ENCODE assay signal across 14 cellular contexts in the genomic region with DNA sequence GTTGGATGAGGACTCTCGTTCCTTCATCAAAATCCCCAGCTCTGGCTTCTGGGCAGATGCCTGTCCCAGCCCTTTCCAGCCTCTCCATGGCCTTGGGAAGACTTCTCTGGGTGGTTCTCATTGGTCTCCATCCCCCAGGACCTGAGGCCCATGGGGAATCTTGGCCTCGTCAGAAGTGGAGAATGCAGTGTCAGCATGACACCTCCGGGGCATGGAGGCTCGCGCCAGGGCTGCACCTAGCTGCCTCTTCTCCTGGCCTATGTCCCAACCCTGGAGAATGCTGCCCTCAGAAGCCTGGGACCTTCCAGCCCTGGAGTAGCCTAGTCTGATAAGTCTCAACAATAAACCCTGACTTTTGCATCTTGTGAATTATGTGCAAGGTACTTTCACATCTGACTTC. TPM values are rescaled to one million over a fixed set of nuclear protein-coding genes. Genes with fewer than 3 reads are reported as not detected.
DNase-seq lines count a peak whose midpoint lies in the region; ATAC-seq and TF ChIP-seq lines count a peak whose summit lies in the region.
"Had no signal": no experiment of that assay in that cellular context is flagged by ENCODE, and none has a peak within 500 bp of the region (broad histone marks: within the 10 kb centered on the region; RNA-seq: fewer than 3 reads in every experiment).

No MANE protein-coding gene starts in this region.

- H3K27me3 ChIP-seq in right cardiac atrium (ENCODE audit: control insufficient read depth, insufficient read depth): no peaks in the 10 kb centered on the region
- no peaks in the 10 kb centered on the region for H3K27me3 ChIP-seq in tibial artery
- H3K27me3 ChIP-seq: MG63 had no signal

- H3K9me3 ChIP-seq in right cardiac atrium (ENCODE audit: control insufficient read depth, low read length): no peaks in the 10 kb centered on the region
- no peaks in the 10 kb centered on the region for H3K9me3 ChIP-seq in tibial artery
- H3K9me3 ChIP-seq: MG63 had no signal

- no peaks in the 10 kb centered on the region for H3K36me3 ChIP-seq in tibial artery
- H3K36me3 ChIP-seq: BLaER1 treated with 17β-estradiol and CSF1 and Interleukin-3, amounts not matched to agents 10 nM and 100 nM; MG63 had no signal

- peak in 2 of 3 donors; percentile 30 to 36 for DNase-seq in right cardiac atrium
- DNase-seq in Right ventricle myocardium inferior (ENCODE audit: missing footprints): no peak
- DNase-seq in tibial artery: no peak
- no peak for DNase-seq in NCI-H1694 treated with DMSO at 0.1 percent for 48 hours (lab: John Stamatoyannopoulos, UW)
- DNase-seq: DMS79 treated with DMSO at 0.1 percent for 48 hours, H9, MG63, NCI-H1092 treated with DMSO at 0.1 percent for 48 hours, NCI-H2227 treated with DMSO at 0.1 percent for 48 hours, NCI-H524, PC-9 had no signal

- H3K4me3 ChIP-seq in right cardiac atrium (ENCODE audit: low read length) (no peak overlapping the region), tibial artery (no peak overlapping the region)
- H3K4me3 ChIP-seq: BLaER1 treated with 17β-estradiol and CSF1 and Interleukin-3, amounts not matched to agents 10 nM and 100 nM; MG63; PC-9 had no signal

- no peak for ATAC-seq in right cardiac atrium
- ATAC-seq in Right ventricle myocardium inferior: no peak

- WGBS in right cardiac atrium: 74% methylated on average over 5 of the region's 5 CpGs

- H3K4me1 ChIP-seq in right cardiac atrium (ENCODE audit: control insufficient read depth, insufficient read depth, low read length) (peaks cover 5% of the 10 kb centered on the region), tibial artery (peaks cover 4 to 92% (median 57%) of the 10 kb centered on the region in 4 donors)

- intact Hi-C loops in right cardiac atrium (cut with DNase I): no loop called here
- intact Hi-C loops in Right ventricle myocardium inferior (cut with DNase I): loop anchor here (2.0 kb wide), 1 partner anchor 25 kb away; no protein-coding TSS in a partner anchor
- intact Hi-C loops in tibial artery (cut with DNase I; ENCODE audit: low total_unique reads): loop anchor here (2.0 kb wide), 1 partner anchor 27 kb away; no protein-coding TSS in a partner anchor

- TF ChIP-seq CTCF in tibial artery (IDR thresholded peaks at IDR 0.05): no peak

- H3K27ac ChIP-seq in right cardiac atrium (ENCODE audit: low read length): peak overlapping the region; percentile 25
- peak overlapping the region; percentile 95 to 96 for H3K27ac ChIP-seq in tibial artery
- H3K27ac ChIP-seq: BLaER1 treated with 17β-estradiol and CSF1 and Interleukin-3, amounts not matched to agents 10 nM and 100 nM; PC-9 had no signal

RNA-seq across cellular contexts. Expression of a gene that starts 3.0 kb away (rescaled TPM):
- total RNA-seq in right cardiac atrium (1 to 10 TPM; 2.8 to 8.9 (median 5.3) TPM), Right ventricle myocardium inferior (8.4 TPM)
- polyA plus RNA-seq in right cardiac atrium: 6.9 TPM
- total RNA-seq: A172, H9, PC-9, SK-MEL-5 had no signal

RNA-seq across cellular contexts. Expression of a gene that starts 11.8 kb away (rescaled TPM):
- total RNA-seq in right cardiac atrium (10 to 100 TPM; 63.2 to 88.0 (median 70.0) TPM), Right ventricle myocardium inferior (23.3 TPM)
- polyA plus RNA-seq in right cardiac atrium: 68.8 TPM
- total RNA-seq: A172, PC-9, SK-MEL-5 had no signal

RNA-seq across cellular contexts. Expression of a gene that starts 34.4 kb away (rescaled TPM):
- total RNA-seq in right cardiac atrium (not detected), Right ventricle myocardium inferior (not detected)
- polyA plus RNA-seq in right cardiac atrium: not detected
- total RNA-seq: A172, H9, PC-9 had no signal

RNA-seq across cellular contexts. Expression of a gene that starts 35.4 kb away (rescaled TPM):
- 1 to 10 TPM; 1.7 to 2.5 (median 1.8) TPM for total RNA-seq in right cardiac atrium
- polyA plus RNA-seq in right cardiac atrium: 1.4 TPM
- total RNA-seq in Right ventricle myocardium inferior: 1.5 TPM

RNA-seq across cellular contexts. Expression of a gene that starts 50.1 kb away (rescaled TPM):
- total RNA-seq in right cardiac atrium: 10 to 100 TPM; 17.4 to 18.0 (median 17.7) TPM
- polyA plus RNA-seq in right cardiac atrium: 9.9 TPM
- total RNA-seq in Right ventricle myocardium inferior: 18.7 TPM

Comparison
In these comparisons a context has a peak if more than half of its experiments do, and no peak if none do; other contexts are left out.
1. DNase-seq: peak in right cardiac atrium (2 of 3); none in Right ventricle myocardium inferior (single experiment), tibial artery (0 of 2) and NCI-H1694 treated with DMSO at 0.1 percent for 48 hours (single experiment).
2. intact Hi-C loops: an anchor here in Right ventricle myocardium inferior (2.0 kb wide) and tibial artery (2.0 kb wide); none called in right cardiac atrium.